In the genomic region with DNA sequence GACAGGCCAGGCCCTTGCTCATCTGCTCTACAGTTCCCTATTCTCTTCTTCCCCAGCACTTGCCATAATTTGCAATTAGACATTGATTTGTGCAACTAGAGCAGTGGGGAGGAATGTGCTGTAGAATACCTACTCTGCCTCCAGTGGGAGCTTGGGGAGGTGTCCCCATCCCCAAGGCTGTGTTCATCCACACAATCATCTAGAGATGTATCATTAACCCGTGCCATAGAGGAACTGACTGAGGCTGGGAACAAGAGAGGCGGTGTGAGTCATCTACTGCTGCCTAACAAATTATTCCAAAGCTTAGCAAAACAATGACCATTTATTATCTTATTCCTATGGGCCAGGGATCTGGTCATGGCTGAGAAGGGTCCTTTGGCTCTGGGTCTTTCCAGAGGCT, we compare ENCODE assay signal across 16 cellular contexts. TPM values are rescaled to one million over a fixed set of nuclear protein-coding genes. Genes with fewer than 3 reads are reported as not detected.
DNase-seq lines count a peak whose midpoint lies in the region; ATAC-seq and TF ChIP-seq lines count a peak whose summit lies in the region.
"Had no signal": no experiment of that assay in that cellular context is flagged by ENCODE, and none has a peak within 500 bp of the region (broad histone marks: within the 10 kb centered on the region; RNA-seq: fewer than 3 reads in every experiment).

No MANE protein-coding gene starts in this region.

- H3K36me3 Mint-ChIP-seq in MCF 10A (ENCODE audit: insufficient read depth, unreplicated experiment) (no peaks in the 10 kb centered on the region), chondrocyte (ENCODE audit: low read depth) (no peaks in the 10 kb centered on the region)
- H3K36me3 Mint-ChIP-seq in stimulated activated effector memory CD8-positive, alpha-beta T cell treated with anti-CD3 and anti-CD28 coated beads, Interleukin-12 subunit alpha, Interleukin-12 subunit beta, amount 100 ng/mL, for 72 hours, result no peaks in the 10 kb centered on the region
- H3K36me3 Mint-ChIP-seq: activated naive CD4-positive, alpha-beta T cell treated with anti-CD3 and anti-CD28 coated beads, Interleukin-2, amount 50 U/mL, for 72 hours had no signal

- peaks cover 12% of the 10 kb centered on the region for H3K27me3 Mint-ChIP-seq in MCF 10A (ENCODE audit: insufficient read depth, unreplicated experiment)
- H3K27me3 Mint-ChIP-seq in chondrocyte (ENCODE audit: low read depth), result peaks cover 17% of the 10 kb centered on the region

- TF ChIP-seq CTCF in MCF 10A (IDR thresholded peaks at IDR 0.05; ENCODE audit: unreplicated experiment) (no peak), breast epithelium (IDR thresholded peaks at IDR 0.05) (no peak), chondrocyte (IDR thresholded peaks at IDR 0.05) (no peak), ascending aorta (IDR thresholded peaks at IDR 0.05) (no peak)

- no peak overlapping the region for H3K4me3 ChIP-seq in breast epithelium
- no peak overlapping the region for H3K4me3 ChIP-seq in ascending aorta
- H3K4me3 ChIP-seq: dorsolateral prefrontal cortex had no signal

- DNase-seq in MCF 10A (ENCODE audit: unreplicated experiment) (peak; percentile 21), breast epithelium (ENCODE audit: low spot score in 2 of 2) (no peak), OCI-M1 (lab: John Stamatoyannopoulos, UW) (peak; percentile 6), chondrocyte (ENCODE audit: low spot score) (no peak), ascending aorta (ENCODE audit: low spot score in 2 of 2) (no peak), DMS79 (lab: John Stamatoyannopoulos, UW) (no peak), NCI-H2196 treated with DMSO at 0.1 percent for 48 hours (lab: John Stamatoyannopoulos, UW; ENCODE audit: unreplicated experiment) (no peak)
- DNase-seq in stimulated activated effector memory CD8-positive, alpha-beta T cell treated with anti-CD3 and anti-CD28 coated beads, Interleukin-12 subunit alpha, Interleukin-12 subunit beta, amount 100 ng/mL, for 72 hours (ENCODE audit: low spot score in 2 of 2), result no peak
- DNase-seq: activated CD4-positive, alpha-beta T cell treated with anti-CD3 and anti-CD28 coated beads, Interleukin-2, amount 50 U/mL, for 4 hours; dorsolateral prefrontal cortex; GOT3; NCI-H1092; RPMI8226 had no signal

- H3K27ac Mint-ChIP-seq in MCF 10A (ENCODE audit: low read depth, unreplicated experiment), result no peak overlapping the region
- H3K27ac Mint-ChIP-seq in chondrocyte (ENCODE audit: unreplicated experiment), result peak overlapping the region; percentile 30
- peak overlapping the region; percentile 51 for H3K27ac Mint-ChIP-seq in stimulated activated effector memory CD8-positive, alpha-beta T cell treated with anti-CD3 and anti-CD28 coated beads, Interleukin-12 subunit alpha, Interleukin-12 subunit beta, amount 100 ng/mL, for 72 hours
- H3K27ac Mint-ChIP-seq: progenitor cell of endocrine pancreas had no signal

- H3K27ac ChIP-seq in breast epithelium, result no peak overlapping the region
- H3K27ac ChIP-seq in ascending aorta, result no peak overlapping the region
- H3K27ac ChIP-seq: dorsolateral prefrontal cortex had no signal

- H3K4me3 Mint-ChIP-seq in MCF 10A (ENCODE audit: unreplicated experiment), result no peak overlapping the region
- H3K4me3 Mint-ChIP-seq in chondrocyte (ENCODE audit: unreplicated experiment), result no peak overlapping the region
- no peak overlapping the region for H3K4me3 Mint-ChIP-seq in stimulated activated effector memory CD8-positive, alpha-beta T cell treated with anti-CD3 and anti-CD28 coated beads, Interleukin-12 subunit alpha, Interleukin-12 subunit beta, amount 100 ng/mL, for 72 hours

- CTCF ChIA-PET in MCF 10A (lab: Yijun Ruan, JAX), result interaction anchor here (0.6 to 1.5 kb wide), 8 partner anchors 16 to 1627 kb away, joined by 3 to 6 read pairs (median 3); no protein-coding TSS in a partner anchor

- TF ChIP-seq POLR2A in breast epithelium (IDR thresholded peaks at IDR 0.05), result no peak

- no peaks in the 10 kb centered on the region for H3K9me3 ChIP-seq in breast epithelium
- H3K9me3 ChIP-seq in ascending aorta, result no peaks in the 10 kb centered on the region

- H3K4me1 ChIP-seq in breast epithelium (no peaks in the 10 kb centered on the region), ascending aorta (no peaks in the 10 kb centered on the region)

- ATAC-seq in stimulated activated effector memory CD8-positive, alpha-beta T cell treated with anti-CD3 and anti-CD28 coated beads, Interleukin-12 subunit alpha, Interleukin-12 subunit beta, amount 100 ng/mL, for 72 hours, result no peak

- POLR2A ChIA-PET in MCF 10A (lab: Yijun Ruan, JAX), result interaction anchor here (1.0 kb wide), 1 partner anchor 60 kb away, joined by 3 read pairs; a partner anchor contains a TSS

- H3K36me3 ChIP-seq in breast epithelium, result no peaks in the 10 kb centered on the region
- no peaks in the 10 kb centered on the region for H3K36me3 ChIP-seq in ascending aorta

- no TSS peak for BruUV-seq in MCF 10A (replicated peaks; lab: Mats Ljungman, UMichigan)

- no peaks in the 10 kb centered on the region for H3K9me3 Mint-ChIP-seq in MCF 10A (ENCODE audit: unreplicated experiment)
- no peaks in the 10 kb centered on the region for H3K9me3 Mint-ChIP-seq in chondrocyte (ENCODE audit: low read depth)
- H3K9me3 Mint-ChIP-seq in stimulated activated effector memory CD8-positive, alpha-beta T cell treated with anti-CD3 and anti-CD28 coated beads, Interleukin-12 subunit alpha, Interleukin-12 subunit beta, amount 100 ng/mL, for 72 hours, result no peaks in the 10 kb centered on the region
- H3K9me3 Mint-ChIP-seq: activated naive CD4-positive, alpha-beta T cell treated with anti-CD3 and anti-CD28 coated beads, Interleukin-2, amount 50 U/mL, for 72 hours had no signal

- no peaks in the 10 kb centered on the region for H3K27me3 ChIP-seq in breast epithelium
- no peaks in the 10 kb centered on the region for H3K27me3 ChIP-seq in ascending aorta
- H3K27me3 ChIP-seq: dorsolateral prefrontal cortex had no signal

- peaks cover 11% of the 10 kb centered on the region for H3K4me1 Mint-ChIP-seq in MCF 10A (ENCODE audit: insufficient read depth, unreplicated experiment)
- peaks cover 11% of the 10 kb centered on the region for H3K4me1 Mint-ChIP-seq in chondrocyte (ENCODE audit: low read depth)
- H3K4me1 Mint-ChIP-seq in stimulated activated effector memory CD8-positive, alpha-beta T cell treated with anti-CD3 and anti-CD28 coated beads, Interleukin-12 subunit alpha, Interleukin-12 subunit beta, amount 100 ng/mL, for 72 hours, result peaks cover 29% of the 10 kb centered on the region

- intact Hi-C loops in MCF 10A (cut with micrococcal nuclease) (no loop called here), breast epithelium (cut with DNase I; ENCODE audit: low total_unique reads) (no loop called here), ascending aorta (cut with DNase I) (loop anchor here (10.0 kb wide), 1 partner anchor 246 kb away; no protein-coding TSS in a partner anchor)

RNA-seq across cellular contexts. Expression of a gene that starts 5.1 kb away (rescaled TPM):
- total RNA-seq in MCF 10A (2022) (1.2 and 1.8 TPM in 2 replicates), breast epithelium (1 to 10 TPM in 1 of 3 donors, under 1 TPM in 2; 0.64 to 1.6 (median 0.73) TPM), chondrocyte (0.99 to 2.1 TPM (median 1.9 TPM) in 3 replicates), ascending aorta (0.21 TPM)

RNA-seq across cellular contexts. Expression of a gene that starts 23.9 kb away (rescaled TPM):
- not detected in 2 replicates for total RNA-seq in MCF 10A (2022)
- total RNA-seq in breast epithelium, result not detected
- not detected in 3 replicates for total RNA-seq in chondrocyte
- not detected for total RNA-seq in ascending aorta
- total RNA-seq: progenitor cell of endocrine pancreas; T-helper 2 cell treated with Interferon-gamma antibody and Interleukin-4, amounts not matched to agents 100 ng/mL and 5 ng/mL, for 36 hours had no signal

RNA-seq across cellular contexts. Expression of a gene that starts 44.6 kb away (rescaled TPM):
- total RNA-seq in MCF 10A (2022), result not detected in 2 replicates
- total RNA-seq in breast epithelium, result 1 to 10 TPM in 2 of 3 donors, not detected in 1; 1.3 to 2.0 TPM
- 0.67 to 1.2 TPM in 2 of 3 replicates, not detected in the other for total RNA-seq in chondrocyte
- total RNA-seq in ascending aorta, result 58.6 TPM
- total RNA-seq: progenitor cell of endocrine pancreas had no signal

Comparison
In these comparisons a context has a peak if more than half of its experiments do, and no peak if none do; other contexts are left out.
1. DNase-seq: peak in MCF 10A (single experiment) and OCI-M1 (single experiment); none in breast epithelium (0 of 2), chondrocyte (single experiment), stimulated activated effector memory CD8-positive, alpha-beta T cell treated with anti-CD3 and anti-CD28 coated beads, Interleukin-12 subunit alpha, Interleukin-12 subunit beta, amount 100 ng/mL, for 72 hours (0 of 2), ascending aorta (0 of 2), DMS79 (single experiment) and NCI-H2196 treated with DMSO at 0.1 percent for 48 hours (single experiment).
2. RNA of a gene that starts 44.6 kb away (total RNA-seq): 58.6 TPM in ascending aorta (single experiment); 1.3 to 2.0 TPM in breast epithelium, 0.67 to 1.2 TPM in chondrocyte and not detected in MCF 10A; every median in the first group is over 10 times any median in the second.